17 cellular contexts compared by ENCODE assay signal in genomic region chr4:185235480-185236154, GRCh38. TPM values are rescaled to one million over a fixed set of nuclear protein-coding genes. Genes with fewer than 3 reads are reported as not detected.
A peak's percentile ranks its signal among the peaks of the same experiment; 100 is the strongest.
DNase-seq lines count a peak whose midpoint lies in the region; ATAC-seq and TF ChIP-seq lines count a peak whose summit lies in the region.
"Had no signal": no experiment of that assay in that cellular context is flagged by ENCODE, and none has a peak within 500 bp of the region (broad histone marks: within the 10 kb centered on the region; RNA-seq: fewer than 3 reads in every experiment).

No MANE protein-coding gene starts in this region.

- H3K4me1 ChIP-seq in GM23338 (ENCODE audit: insufficient read depth) (no peaks in the 10 kb centered on the region; the same call in 1 of the 2 replicates), right cardiac atrium (ENCODE audit: control insufficient read depth, insufficient read depth, low read length) (peaks cover 3% of the 10 kb centered on the region), trophoblast cell (ENCODE audit: control insufficient read depth in 1 of 2, insufficient read depth in 2 of 2, low read length in 2 of 2) (peaks cover 7% of the 10 kb centered on the region in 2 experiments), GM23248 (ENCODE audit: insufficient read depth) (peaks cover 31% of the 10 kb centered on the region)
- H3K4me1 ChIP-seq: prostate gland had no signal

- H3K9me2 ChIP-seq in GM23338 (ENCODE audit: insufficient read depth) (no peaks in the 10 kb centered on the region), GM23248 (ENCODE audit: insufficient read depth) (no peaks in the 10 kb centered on the region)

- H2AK5ac ChIP-seq in trophoblast cell (ENCODE audit: low read length) = no peak overlapping the region

- H3K4me3 Mint-ChIP-seq in GM23338 = no peak overlapping the region
- H3K4me3 Mint-ChIP-seq in T-helper 17 cell = no peak overlapping the region
- no peak overlapping the region for H3K4me3 Mint-ChIP-seq in stimulated activated naive B cell treated with anti-CD40 and anti-IgM and Interleukin-4, amounts not matched to agents 10 μg/mL and 1 μg/mL and 100 μg/mL, for 72 hours
- H3K4me3 Mint-ChIP-seq: CD14-positive monocyte; stimulated activated naive CD8-positive, alpha-beta T cell treated with anti-CD3 and anti-CD28 coated beads, Interleukin-15, amount 100 ng/mL, for 72 hours had no signal

- peaks cover 21% of the 10 kb centered on the region; the same call in 2 of the 3 replicates for H3K36me3 Mint-ChIP-seq in GM23338 (ENCODE audit: low read depth)
- H3K36me3 Mint-ChIP-seq in T-helper 17 cell (ENCODE audit: low read depth) = no peaks in the 10 kb centered on the region
- H3K36me3 Mint-ChIP-seq in stimulated activated naive B cell treated with anti-CD40 and anti-IgM and Interleukin-4, amounts not matched to agents 10 μg/mL and 1 μg/mL and 100 μg/mL, for 72 hours = peaks cover 8 to 23% of the 10 kb centered on the region in 2 donors
- H3K36me3 Mint-ChIP-seq: CD14-positive monocyte, IgD-negative memory B cell had no signal

- peak; percentile 19 for DNase-seq in GM23338 (ENCODE audit: low spot score)
- DNase-seq in T-helper 17 cell = no peak
- DNase-seq in right cardiac atrium = no peak
- DNase-seq in trophoblast cell = peak; percentile 87 to 94
- no peak for DNase-seq in GM23248
- DNase-seq in activated effector memory CD4-positive, alpha-beta T cell treated with anti-CD3 and anti-CD28 coated beads, Interleukin-2, amount 50 U/mL, for 16 hours = no peak
- DNase-seq in stimulated activated naive B cell treated with anti-CD40 and anti-IgM and Interleukin-4, amounts not matched to agents 10 μg/mL and 1 μg/mL and 100 μg/mL, for 72 hours = no peak
- DNase-seq: aorta; head of caudate nucleus; midbrain; NCI-H187; stimulated activated CD4-positive, alpha-beta T cell treated with anti-CD3 and anti-CD28 coated beads, Interleukin-4, amount 100 ng/mL, for 4 hours; stimulated activated naive CD8-positive, alpha-beta T cell treated with anti-CD3 and anti-CD28 coated beads, Interleukin-15, amount 100 ng/mL, for 72 hours had no signal

- ATAC-seq in GM23338 (peak; percentile 53; the same call in 2 of the 3 replicates), T-helper 17 cell (peak; percentile 72), right cardiac atrium (peak; percentile 68 to 88), HG03521 (IDR thresholded peaks at IDR 0.05; ENCODE audit: unreplicated experiment) (no peak)
- no peak for ATAC-seq in stimulated activated naive B cell treated with anti-CD40 and anti-IgM and Interleukin-4, amounts not matched to agents 10 μg/mL and 1 μg/mL and 100 μg/mL, for 72 hours (replicated peaks)
- ATAC-seq: stimulated activated naive CD8-positive, alpha-beta T cell treated with anti-CD3 and anti-CD28 coated beads, Interleukin-15, amount 100 ng/mL, for 72 hours had no signal

- peaks cover 20% of the 10 kb centered on the region for H3K9me3 Mint-ChIP-seq in GM23338
- no peaks in the 10 kb centered on the region for H3K9me3 Mint-ChIP-seq in stimulated activated naive B cell treated with anti-CD40 and anti-IgM and Interleukin-4, amounts not matched to agents 10 μg/mL and 1 μg/mL and 100 μg/mL, for 72 hours
- H3K9me3 Mint-ChIP-seq: stimulated activated naive CD8-positive, alpha-beta T cell treated with anti-CD3 and anti-CD28 coated beads, Interleukin-15, amount 100 ng/mL, for 72 hours had no signal

- no peak overlapping the region for H2AFZ ChIP-seq in GM23338
- H2AFZ ChIP-seq in trophoblast cell (ENCODE audit: insufficient read depth, low read length, poor library complexity) = no peak overlapping the region
- no peak overlapping the region for H2AFZ ChIP-seq in GM23248

- H3K4me1 Mint-ChIP-seq in GM23338 (no peaks in the 10 kb centered on the region), T-helper 17 cell (peaks cover 9% of the 10 kb centered on the region)
- peaks cover 11 to 31% of the 10 kb centered on the region in 2 donors for H3K4me1 Mint-ChIP-seq in stimulated activated naive B cell treated with anti-CD40 and anti-IgM and Interleukin-4, amounts not matched to agents 10 μg/mL and 1 μg/mL and 100 μg/mL, for 72 hours
- H3K4me1 Mint-ChIP-seq: CD14-positive monocyte had no signal

- 64% methylated on average over 11 of the region's 11 CpGs for WGBS in right cardiac atrium
- no CpG with 5 or more reads among the region's 11 CpGs for WGBS in trophoblast cell (ENCODE audit: extremely low coverage, insufficient coverage, insufficient read length)
- WGBS in GM23248 (ENCODE audit: low coverage in 1 of 2, low lambda C conversion rate in 2 of 2, missing lambda C conversion rate in 2 of 2), 2 experiments = 86 to 90% methylated on average over 11 of the region's 11 CpGs

- no peaks in the 10 kb centered on the region for H3K27me3 ChIP-seq in GM23338 (ENCODE audit: insufficient read depth)
- no peaks in the 10 kb centered on the region for H3K27me3 ChIP-seq in right cardiac atrium (ENCODE audit: control insufficient read depth, insufficient read depth)
- no peaks in the 10 kb centered on the region for H3K27me3 ChIP-seq in trophoblast cell (ENCODE audit: insufficient read depth, low read length)
- H3K27me3 ChIP-seq in GM23248 (replicated peaks; ENCODE audit: insufficient read depth) = no peaks in the 10 kb centered on the region

- H3K27ac ChIP-seq in GM23338 (ENCODE audit: low read depth) = no peak overlapping the region
- H3K27ac ChIP-seq in right cardiac atrium (ENCODE audit: low read length) = peak overlapping the region; percentile 48
- peak overlapping the region; percentile 66 for H3K27ac ChIP-seq in trophoblast cell (ENCODE audit: low read depth, low read length)
- no peak overlapping the region for H3K27ac ChIP-seq in GM23248
- H3K27ac ChIP-seq: prostate gland had no signal

- H3F3A ChIP-seq in GM23338 (replicated peaks; ENCODE audit: low read depth) (no peaks in the 10 kb centered on the region), GM23248 (ENCODE audit: insufficient read depth) (peaks cover 33% of the 10 kb centered on the region)

- no peak overlapping the region for H3K23ac ChIP-seq in trophoblast cell (ENCODE audit: low read length)

- H3K27ac Mint-ChIP-seq in GM23338 (no peak overlapping the region), T-helper 17 cell (peak overlapping the region; percentile 84)
- no peak overlapping the region for H3K27ac Mint-ChIP-seq in stimulated activated naive B cell treated with anti-CD40 and anti-IgM and Interleukin-4, amounts not matched to agents 10 μg/mL and 1 μg/mL and 100 μg/mL, for 72 hours
- H3K27ac Mint-ChIP-seq: CD14-positive monocyte; stimulated activated naive CD8-positive, alpha-beta T cell treated with anti-CD3 and anti-CD28 coated beads, Interleukin-15, amount 100 ng/mL, for 72 hours had no signal

- H4K12ac ChIP-seq in trophoblast cell (ENCODE audit: low read depth, low read length) = no peak overlapping the region

- no peak overlapping the region for H2BK12ac ChIP-seq in trophoblast cell (ENCODE audit: low read length)

- in situ Hi-C loops in GM23248 (cut with MboI) = no loop called here

- no peaks in the 10 kb centered on the region for H3K27me3 Mint-ChIP-seq in GM23338 (ENCODE audit: insufficient read depth, low read depth, poor library complexity)
- H3K27me3 Mint-ChIP-seq in T-helper 17 cell = no peaks in the 10 kb centered on the region
- no peaks in the 10 kb centered on the region for H3K27me3 Mint-ChIP-seq in stimulated activated naive B cell treated with anti-CD40 and anti-IgM and Interleukin-4, amounts not matched to agents 10 μg/mL and 1 μg/mL and 100 μg/mL, for 72 hours
- H3K27me3 Mint-ChIP-seq: IgD-negative memory B cell; stimulated activated naive CD8-positive, alpha-beta T cell treated with anti-CD3 and anti-CD28 coated beads, Interleukin-15, amount 100 ng/mL, for 72 hours had no signal

- H4K8ac ChIP-seq in trophoblast cell (ENCODE audit: low read depth, low read length) = no peak overlapping the region

- H3K79me1 ChIP-seq in trophoblast cell (ENCODE audit: low read length) = peaks cover 2% of the 10 kb centered on the region

- H3K14ac ChIP-seq in trophoblast cell (ENCODE audit: low read length) = no peak overlapping the region

- H3K36me3 ChIP-seq in GM23338 (ENCODE audit: insufficient read depth) (peaks cover 10% of the 10 kb centered on the region; the same call in 1 of the 2 replicates), trophoblast cell (ENCODE audit: control insufficient read depth in 1 of 2, insufficient read depth in 2 of 2, low read length in 2 of 2) (no peaks in the 10 kb centered on the region), GM23248 (ENCODE audit: low read depth) (no peaks in the 10 kb centered on the region)
- H3K36me3 ChIP-seq: prostate gland had no signal

- H3K9me3 ChIP-seq in T-helper 17 cell (ENCODE audit: control insufficient read depth, low read length, poor library complexity, severe bottlenecking) = no peaks in the 10 kb centered on the region
- H3K9me3 ChIP-seq in right cardiac atrium (ENCODE audit: control insufficient read depth, low read length) = no peaks in the 10 kb centered on the region
- H3K9me3 ChIP-seq in trophoblast cell (ENCODE audit: insufficient read depth, low read depth, low read length) = no peaks in the 10 kb centered on the region
- H3K9me3 ChIP-seq in GM23248 (ENCODE audit: low read depth) = no peaks in the 10 kb centered on the region
- H3K9me3 ChIP-seq: prostate gland had no signal

- H4K20me1 ChIP-seq in GM23338 (replicated peaks; ENCODE audit: insufficient read depth) (no peaks in the 10 kb centered on the region), GM23248 (ENCODE audit: insufficient read depth) (no peaks in the 10 kb centered on the region)

- H2BK5ac ChIP-seq in trophoblast cell (ENCODE audit: low read depth, low read length, poor library complexity) = peak overlapping the region; percentile 70

- H3K79me2 ChIP-seq in GM23338 (replicated peaks; ENCODE audit: insufficient read depth) (peaks cover 64% of the 10 kb centered on the region), trophoblast cell (ENCODE audit: control insufficient read depth, insufficient read depth, low read length, poor library complexity) (no peaks in the 10 kb centered on the region), GM23248 (ENCODE audit: insufficient read depth) (peaks cover 74% of the 10 kb centered on the region)

- peak overlapping the region; percentile 21 for H3K18ac ChIP-seq in trophoblast cell (ENCODE audit: low read length)

- no peak overlapping the region for H3K9ac ChIP-seq in trophoblast cell (ENCODE audit: low read length)
- no peak overlapping the region for H3K9ac ChIP-seq in GM23248

- H3K4me3 ChIP-seq in GM23338 (no peak overlapping the region), right cardiac atrium (ENCODE audit: low read length) (no peak overlapping the region), trophoblast cell (ENCODE audit: low read depth, low read length) (no peak overlapping the region), GM23248 (no peak overlapping the region)
- H3K4me3 ChIP-seq: prostate gland had no signal

- peak overlapping the region; percentile 1 for H3K4ac ChIP-seq in trophoblast cell (ENCODE audit: low read depth, low read length)

- peak overlapping the region; percentile 8 for H2BK120ac ChIP-seq in trophoblast cell (ENCODE audit: insufficient read depth, low read length, poor library complexity)

- intact Hi-C loops in right cardiac atrium (cut with DNase I) = no loop called here

- H3K4me2 ChIP-seq in GM23338 = no peak overlapping the region
- H3K4me2 ChIP-seq in trophoblast cell (ENCODE audit: low read length) = peak overlapping the region; percentile 8
- no peak overlapping the region for H3K4me2 ChIP-seq in GM23248 (ENCODE audit: unreplicated experiment)

- no peak for TF ChIP-seq CTCF in GM23338 (conservative IDR thresholded peaks at IDR 0.05; ENCODE audit: low read depth in 2 of 2)

- H4K91ac ChIP-seq in trophoblast cell (ENCODE audit: low read depth, low read length) = peak overlapping the region; percentile 50

RNA-seq across cellular contexts. Expression of gene SNX25, which starts 26.2 kb away (rescaled TPM):
- 17.7 and 25.0 TPM in 2 replicates for total RNA-seq in GM23338 (2014; rRNA removed; shearing (Covaris generic))
- 6.9 TPM in 2 replicates for polyA plus RNA-seq in GM23338 (2016; fragmentation: Nextera tagmentation; extraction: Ambion mirVana)
- total RNA-seq in T-helper 17 cell = 10 to 100 TPM; 13.2 to 20.4 TPM
- total RNA-seq in right cardiac atrium = 10 to 100 TPM; 16.9 to 19.9 (median 19.6) TPM
- 10.5 TPM for polyA plus RNA-seq in right cardiac atrium
- 11.4 TPM in 2 replicates for polyA plus RNA-seq in trophoblast cell (2013)
- 23.6 and 50.0 TPM in 2 replicates for total RNA-seq in GM23248 (2014; rRNA removed; shearing (Covaris generic))
- 7.1 and 8.2 TPM in 2 replicates for polyA plus RNA-seq in GM23248 (2016; fragmentation: Nextera tagmentation; extraction: Ambion mirVana)

RNA-seq across cellular contexts. Expression of gene CFAP97, which starts 31.8 kb away (rescaled TPM):
- 37.7 and 38.4 TPM in 2 replicates for total RNA-seq in GM23338 (2014; rRNA removed; shearing (Covaris generic))
- polyA plus RNA-seq in GM23338 (2016; fragmentation: Nextera tagmentation; extraction: Ambion mirVana) = 59.2 and 73.3 TPM in 2 replicates
- total RNA-seq in T-helper 17 cell = 10 to 100 TPM; 41.9 to 50.0 TPM
- total RNA-seq in right cardiac atrium = 10 to 100 TPM; 16.4 to 26.9 (median 18.4) TPM
- polyA plus RNA-seq in right cardiac atrium = 4.1 TPM
- polyA plus RNA-seq in trophoblast cell (2013) = 16.6 and 17.3 TPM in 2 replicates
- total RNA-seq in GM23248 (2014; rRNA removed; shearing (Covaris generic)) = 44.0 and 46.3 TPM in 2 replicates
- polyA plus RNA-seq in GM23248 (2016; fragmentation: Nextera tagmentation; extraction: Ambion mirVana) = 49.2 and 50.8 TPM in 2 replicates

Comparison
In these comparisons a context has a peak if more than half of its experiments do, and no peak if none do; other contexts are left out.
1. ATAC-seq: peak in GM23338 (single experiment), T-helper 17 cell (single experiment) and right cardiac atrium (2 of 2); none in HG03521 (single experiment) and stimulated activated naive B cell treated with anti-CD40 and anti-IgM and Interleukin-4, amounts not matched to agents 10 μg/mL and 1 μg/mL and 100 μg/mL, for 72 hours (0 of 2).
2. DNase-seq: peak in GM23338 (single experiment) and trophoblast cell (2 of 2); none in T-helper 17 cell (0 of 3), right cardiac atrium (0 of 3), GM23248 (single experiment), activated effector memory CD4-positive, alpha-beta T cell treated with anti-CD3 and anti-CD28 coated beads, Interleukin-2, amount 50 U/mL, for 16 hours (single experiment) and stimulated activated naive B cell treated with anti-CD40 and anti-IgM and Interleukin-4, amounts not matched to agents 10 μg/mL and 1 μg/mL and 100 μg/mL, for 72 hours (single experiment).
3. H3K27ac ChIP-seq: peak in right cardiac atrium (single experiment) and trophoblast cell (single experiment); none in GM23338 (single experiment) and GM23248 (single experiment).